Comparison of ENCODE assay signal across 12 cellular contexts in genomic region chr9:114224247-114224610, GRCh38.
A peak's percentile ranks its signal among the peaks of the same experiment; 100 is the strongest.
DNase-seq lines count a peak whose midpoint lies in the region; ATAC-seq, FAIRE-seq and TF ChIP-seq lines count a peak whose summit lies in the region.
"Had no signal": no experiment of that assay in that cellular context is flagged by ENCODE, and none has a peak within 500 bp of the region (broad histone marks: within the 10 kb centered on the region; RNA-seq: fewer than 3 reads in every experiment).

No MANE protein-coding gene starts in this region.

- no peaks in the 10 kb centered on the region for H3K9me3 ChIP-seq in HepG2 (ENCODE audit: low read length)
- H3K9me3 ChIP-seq: HAP-1, vagina had no signal

- TF ChIP-seq EP300 in HepG2 (IDR thresholded peaks at IDR 0.05; ENCODE audit: low read depth in 2 of 2, low read length in 2 of 2) = no peak
- TF ChIP-seq EP300 in HepG2 (CRISPR knock-in tag; IDR thresholded peaks at IDR 0.05; ENCODE audit: borderline replicate concordance) = no peak

- peak overlapping the region; percentile 36 for H3K27ac ChIP-seq in HepG2 (ENCODE audit: extremely low read length, insufficient read depth, low read length)
- H3K27ac ChIP-seq: vagina had no signal

- no peaks in the 10 kb centered on the region for H3K79me2 ChIP-seq in HepG2 (ENCODE audit: insufficient read depth, low read length)

- WGBS in HepG2 (ENCODE audit: low lambda C conversion rate) = 42% methylated on average over 3 of the region's 3 CpGs

- peaks cover 22 to 74% of the 10 kb centered on the region in 2 experiments for H3K36me3 ChIP-seq in HepG2 (replicated peaks in 1 of 2; ENCODE audit: control insufficient read depth in 1 of 2, insufficient read depth in 2 of 2, low read length in 2 of 2)
- H3K36me3 ChIP-seq: vagina had no signal

- H3K27me3 Mint-ChIP-seq in MCF 10A (ENCODE audit: insufficient read depth, unreplicated experiment) = no peaks in the 10 kb centered on the region
- no peaks in the 10 kb centered on the region for H3K27me3 Mint-ChIP-seq in progenitor cell of endocrine pancreas

- no peak overlapping the region for H3K4me3 ChIP-seq in HepG2 (replicated peaks in 1 of 3; ENCODE audit: insufficient read depth in 1 of 3, low read depth in 2 of 3, low read length in 3 of 3)
- H3K4me3 ChIP-seq: HAP-1, vagina had no signal

- H3K4me3 Mint-ChIP-seq in MCF 10A (ENCODE audit: unreplicated experiment) (no peak overlapping the region), progenitor cell of endocrine pancreas (ENCODE audit: low read depth) (no peak overlapping the region)

- no peak overlapping the region for H3K4me2 ChIP-seq in HepG2 (ENCODE audit: low read depth, low read length)

- H3K27me3 ChIP-seq in HepG2 (ENCODE audit: control insufficient read depth in 1 of 2, insufficient read depth in 2 of 2, low read length in 2 of 2) = no peaks in the 10 kb centered on the region
- H3K27me3 ChIP-seq: vagina had no signal

- intact Hi-C loops in MCF 10A (cut with micrococcal nuclease) (no loop called here), HepG2 (cut with micrococcal nuclease; ENCODE audit: unreplicated experiment) (loop anchor here (2.0 to 5.0 kb wide), 2 partner anchors 49 to 67 kb away; partner anchors contain the start of gene COL27A1)

- no peak overlapping the region for H3K9ac ChIP-seq in HepG2 (ENCODE audit: insufficient read depth, low read depth, low read length)

- TF ChIP-seq POLR2A in HepG2 (IDR thresholded peaks at IDR 0.05; ENCODE audit: insufficient read depth in 1 of 2, low read depth in 2 of 2, low read length in 2 of 2) (no peak), erythroblast (IDR thresholded peaks at IDR 0.05; ENCODE audit: low read length) (no peak)

- DNase-seq in EH (ENCODE audit: low read depth) (peak; percentile 92), NCI-H226 (peak; percentile 33), MCF 10A (ENCODE audit: unreplicated experiment) (peak; percentile 68), HepG2 (ENCODE audit: low spot score) (peak; percentile 53), progenitor cell of endocrine pancreas (ENCODE audit: low spot score, unreplicated experiment) (no peak), NCI-H2171 treated with DMSO at 0.1 percent for 48 hours (lab: John Stamatoyannopoulos, UW) (no peak), erythroblast (lab: John Stamatoyannopoulos, UW) (no peak)
- DNase-seq: central memory CD4-positive, alpha-beta T cell; nucleus accumbens had no signal

- H3K9me3 Mint-ChIP-seq in MCF 10A (ENCODE audit: unreplicated experiment) (no peaks in the 10 kb centered on the region), progenitor cell of endocrine pancreas (ENCODE audit: low read depth) (no peaks in the 10 kb centered on the region)

- peak; percentile 30 for FAIRE-seq in HepG2 (lab: Jason Lieb, UNC)

- ATAC-seq in HepG2 (peak; percentile 19; the same call in 2 of the 3 replicates), HG03439 (IDR thresholded peaks at IDR 0.05; ENCODE audit: unreplicated experiment) (no peak)

- H3K27ac Mint-ChIP-seq in MCF 10A (ENCODE audit: low read depth, unreplicated experiment) (no peak overlapping the region), progenitor cell of endocrine pancreas (no peak overlapping the region)

- H3K4me1 Mint-ChIP-seq in MCF 10A (ENCODE audit: insufficient read depth, unreplicated experiment) (no peaks in the 10 kb centered on the region), progenitor cell of endocrine pancreas (ENCODE audit: low read depth) (peaks cover 4% of the 10 kb centered on the region)

- no TSS peak for BruUV-seq in MCF 10A (replicated peaks; lab: Mats Ljungman, UMichigan)
- BruUV-seq in HepG2 (replicated peaks; lab: Mats Ljungman, UMichigan) = no TSS peak

- no peak overlapping the region for H2AFZ ChIP-seq in HepG2 (ENCODE audit: low read length)

- H4K20me1 ChIP-seq in HepG2 (ENCODE audit: insufficient read depth, low read length) = no peaks in the 10 kb centered on the region

- no peaks in the 10 kb centered on the region for H3K36me3 Mint-ChIP-seq in MCF 10A (ENCODE audit: insufficient read depth, unreplicated experiment)
- peaks cover 8% of the 10 kb centered on the region for H3K36me3 Mint-ChIP-seq in progenitor cell of endocrine pancreas (ENCODE audit: insufficient read depth)

- in situ Hi-C loops in HepG2 (cut with HindIII; ENCODE audit: extremely low pct_ligation_motif_present, low pct_unique_long_range_greater_than_20kb) = no loop called here

- TF ChIP-seq RAD21 in HepG2 (CRISPR knock-in tag; IDR thresholded peaks at IDR 0.05) = no peak

- H3K4me1 ChIP-seq in HepG2 (ENCODE audit: insufficient read depth, low read length) = peaks cover 19% of the 10 kb centered on the region
- H3K4me1 ChIP-seq: HAP-1 had no signal

- no peak for TF ChIP-seq CTCF in MCF 10A (IDR thresholded peaks at IDR 0.05; ENCODE audit: unreplicated experiment)
- TF ChIP-seq CTCF in HepG2 (CRISPR knock-in tag; IDR thresholded peaks at IDR 0.05) = no peak
- no peak for TF ChIP-seq CTCF in progenitor cell of endocrine pancreas (IDR thresholded peaks at IDR 0.05; ENCODE audit: unreplicated experiment)

- CTCF ChIA-PET in MCF 10A (lab: Yijun Ruan, JAX) = interaction anchor here (1.0 to 1.1 kb wide), 2 partner anchors 11 to 141 kb away, joined by 3 to 4 read pairs; no protein-coding TSS in a partner anchor
- CTCF ChIA-PET in HepG2 (lab: Yijun Ruan, JAX; ENCODE audit: low intra/inter-chr PET ratio, low total read pairs) = no interaction called here

- POLR2A ChIA-PET in MCF 10A (lab: Yijun Ruan, JAX) = no interaction called here
- POLR2A ChIA-PET in HepG2 (lab: Yijun Ruan, JAX) = interaction anchor here (4.2 kb wide), 1 partner anchor 49 kb away, joined by 17 read pairs; no protein-coding TSS in a partner anchor

TF ChIP-seq in HepG2, 621 proteins besides CTCF, POLR2A, EP300 and RAD21 (continues in another document):
- TF ChIP-seq ZNF275 (CRISPR knock-in tag; IDR thresholded peaks at IDR 0.05; ENCODE audit: borderline replicate concordance) (no peak), NFKBIZ (CRISPR knock-in tag; IDR thresholded peaks at IDR 0.05) (no peak), ZNF672 (CRISPR knock-in tag; IDR thresholded peaks at IDR 0.05) (no peak), ZBTB49 (CRISPR knock-in tag; IDR thresholded peaks at IDR 0.05; ENCODE audit: borderline replicate concordance) (no peak), ZNF431 (CRISPR knock-in tag; IDR thresholded peaks at IDR 0.05; ENCODE audit: borderline replicate concordance, low read depth) (no peak), ARNTL (CRISPR knock-in tag; IDR thresholded peaks at IDR 0.05) (no peak), ZNF746 (CRISPR knock-in tag; IDR thresholded peaks at IDR 0.05) (no peak), TGIF2 (CRISPR knock-in tag; IDR thresholded peaks at IDR 0.05) (0 out of 2 replicates have a peak, but pooled peaks have one; percentile 1), JARID2 (CRISPR knock-in tag; IDR thresholded peaks at IDR 0.05; ENCODE audit: insufficient replicate concordance) (no peak), ZNF543 (CRISPR knock-in tag; IDR thresholded peaks at IDR 0.05) (no peak), HOXD1 (CRISPR knock-in tag; IDR thresholded peaks at IDR 0.05) (no peak), FOXA1 (IDR thresholded peaks at IDR 0.05) (no peak), FOXA1 (CRISPR knock-in tag; IDR thresholded peaks at IDR 0.05) (peak; percentile 57), NFIC (IDR thresholded peaks at IDR 0.05; ENCODE audit: low read length) (no peak), ZMYM4 (CRISPR knock-in tag; IDR thresholded peaks at IDR 0.05) (no peak), ZNF616 (CRISPR knock-in tag; IDR thresholded peaks at IDR 0.05; ENCODE audit: low read depth) (no peak), ZNF558 (CRISPR knock-in tag; IDR thresholded peaks at IDR 0.05; ENCODE audit: borderline replicate concordance) (no peak), CEBPG (CRISPR knock-in tag; IDR thresholded peaks at IDR 0.05) (no peak), KDM3A (CRISPR knock-in tag; IDR thresholded peaks at IDR 0.05; ENCODE audit: low read depth) (no peak)

Comparison
In these comparisons a context has a peak if more than half of its experiments do, and no peak if none do; other contexts are left out.
1. DNase-seq: peak in EH (single experiment), NCI-H226 (single experiment), MCF 10A (single experiment) and HepG2 (single experiment); none in progenitor cell of endocrine pancreas (single experiment), NCI-H2171 treated with DMSO at 0.1 percent for 48 hours (single experiment) and erythroblast (0 of 2).